ENCODE assay signal across 8 cellular contexts in genomic region chr4:2932951-2933565, GRCh38. TPM values are rescaled to one million over a fixed set of nuclear protein-coding genes. Genes with fewer than 3 reads are reported as not detected.
DNase-seq lines count a peak whose midpoint lies in the region; ATAC-seq and TF ChIP-seq lines count a peak whose summit lies in the region.

No MANE protein-coding gene starts in this region.

- H2AFZ ChIP-seq in hepatocyte = no peak overlapping the region

- H3K36me3 Mint-ChIP-seq in activated T-cell treated with anti-CD3 and anti-CD28 coated beads, Interleukin-2, amount 50 U/mL, for 72 hours (ENCODE audit: insufficient read depth in 2 of 2) = peaks cover 10 to 18% of the 10 kb centered on the region in 2 donors

- peak overlapping the region; percentile 94 for H3K4me2 ChIP-seq in hepatocyte

- no peak for TF ChIP-seq CTCF in hepatocyte (IDR thresholded peaks at IDR 0.05; ENCODE audit: poor library complexity)

- peak overlapping the region; percentile 98 for H3K27ac Mint-ChIP-seq in activated T-cell treated with anti-CD3 and anti-CD28 coated beads, Interleukin-2, amount 50 U/mL, for 72 hours

- no peak for ATAC-seq in activated T-cell treated with anti-CD3 and anti-CD28 coated beads, Interleukin-2, amount 50 U/mL, for 72 hours (replicated peaks in 1 of 2)
- no peak for ATAC-seq in HG02763 (IDR thresholded peaks at IDR 0.05; ENCODE audit: unreplicated experiment)

- H3K4me3 Mint-ChIP-seq in activated T-cell treated with anti-CD3 and anti-CD28 coated beads, Interleukin-2, amount 50 U/mL, for 72 hours = peak overlapping the region; percentile 94 to 96

- no peaks in the 10 kb centered on the region for H4K20me1 ChIP-seq in hepatocyte (ENCODE audit: insufficient read depth, poor library complexity, severe bottlenecking)

- H3K9me3 ChIP-seq in hepatocyte (ENCODE audit: low read depth) (no peaks in the 10 kb centered on the region), stomach smooth muscle (ENCODE audit: control insufficient read depth in 2 of 2, low read length in 2 of 2) (no peaks in the 10 kb centered on the region)

- H3K27ac ChIP-seq in hepatocyte (peak overlapping the region; percentile 50), stomach smooth muscle (ENCODE audit: low read length) (peak overlapping the region; percentile 62)

- H3K79me2 ChIP-seq in hepatocyte = peaks cover 28% of the 10 kb centered on the region

- no peaks in the 10 kb centered on the region for H3K9me3 Mint-ChIP-seq in activated T-cell treated with anti-CD3 and anti-CD28 coated beads, Interleukin-2, amount 50 U/mL, for 72 hours

- no peak overlapping the region for H3K4me3 ChIP-seq in hepatocyte
- peak overlapping the region in 1 of 2 donors; percentile 72 for H3K4me3 ChIP-seq in stomach smooth muscle (ENCODE audit: low read length in 2 of 2)

- H3K4me1 Mint-ChIP-seq in activated T-cell treated with anti-CD3 and anti-CD28 coated beads, Interleukin-2, amount 50 U/mL, for 72 hours (ENCODE audit: low read depth) = peaks cover 43% of the 10 kb centered on the region

- 90% methylated on average over 15 of the region's 15 CpGs for WGBS in hepatocyte (ENCODE audit: low lambda C conversion rate, missing lambda C conversion rate)

- no peaks in the 10 kb centered on the region for H3K36me3 ChIP-seq in hepatocyte (replicated peaks; ENCODE audit: insufficient read depth, low read depth)
- peaks cover 19 to 27% of the 10 kb centered on the region in 2 donors for H3K36me3 ChIP-seq in stomach smooth muscle (ENCODE audit: control insufficient read depth in 2 of 2, insufficient read depth in 2 of 2, low read length in 2 of 2)

- H3K27me3 ChIP-seq in hepatocyte (no peaks in the 10 kb centered on the region), stomach smooth muscle (ENCODE audit: control insufficient read depth in 1 of 2, insufficient read depth in 2 of 2, low read length in 2 of 2) (no peaks in the 10 kb centered on the region)

- H3K9me2 ChIP-seq in hepatocyte (replicated peaks; ENCODE audit: insufficient read depth) = no peaks in the 10 kb centered on the region

- H3K4me1 ChIP-seq in hepatocyte (ENCODE audit: insufficient read depth) (peaks cover 29% of the 10 kb centered on the region), stomach smooth muscle (ENCODE audit: control insufficient read depth, insufficient read depth, low read length) (peaks cover 51% of the 10 kb centered on the region)

- DNase-seq in NOMO-1 treated with DMSO at 0.1 percent for 48 hours (lab: John Stamatoyannopoulos, UW; ENCODE audit: unreplicated experiment) (peak; percentile 5), NOMO-1 treated with dmso at 0.1 percent for 144 hours (lab: John Stamatoyannopoulos, UW; ENCODE audit: unreplicated experiment) (no peak), hepatocyte (ENCODE audit: low spot score) (no peak), NK-92 (lab: John Stamatoyannopoulos, UW; ENCODE audit: unreplicated experiment) (no peak), epidermal melanocyte (ENCODE audit: insufficient read length, low spot score) (no peak)
- DNase-seq in activated T-cell treated with anti-CD3 and anti-CD28 coated beads, Interleukin-2, amount 50 U/mL, for 72 hours = peak in 1 of 2 donors; percentile 41

- peak overlapping the region in 1 of 2 donors; percentile 35 for H3K9ac ChIP-seq in stomach smooth muscle (ENCODE audit: low read length in 2 of 2)

- no peaks in the 10 kb centered on the region for H3K27me3 Mint-ChIP-seq in activated T-cell treated with anti-CD3 and anti-CD28 coated beads, Interleukin-2, amount 50 U/mL, for 72 hours (ENCODE audit: low read depth)

RNA-seq across cellular contexts. Expression of gene NOP14, which starts 30.1 kb away (rescaled TPM):
- total RNA-seq in activated T-cell treated with anti-CD3 and anti-CD28 coated beads, Interleukin-2, amount 50 U/mL, for 72 hours = 10 to 100 TPM; 72.0 to 75.8 TPM
- total RNA-seq in hepatocyte = 18.2 and 22.7 TPM in 2 replicates
- polyA plus RNA-seq in hepatocyte = 18.8 and 21.7 TPM in 2 replicates

RNA-seq across cellular contexts. Expression of gene GRK4, which starts 30.3 kb away (rescaled TPM):
- 1 to 10 TPM; 3.8 to 5.5 TPM for total RNA-seq in activated T-cell treated with anti-CD3 and anti-CD28 coated beads, Interleukin-2, amount 50 U/mL, for 72 hours
- total RNA-seq in hepatocyte = 4.9 and 5.4 TPM in 2 replicates
- 5.5 and 6.1 TPM in 2 replicates for polyA plus RNA-seq in hepatocyte
